21 cellular contexts compared by ENCODE assay signal in genomic region chr10:109475704-109476103, GRCh38.
DNase-seq lines count a peak whose midpoint lies in the region; ATAC-seq and TF ChIP-seq lines count a peak whose summit lies in the region.
"Had no signal": no experiment of that assay in that cellular context is flagged by ENCODE, and none has a peak within 500 bp of the region (broad histone marks: within the 10 kb centered on the region; RNA-seq: fewer than 3 reads in every experiment).

No MANE protein-coding gene starts in this region.

- no peak for ATAC-seq in HG03378 (IDR thresholded peaks at IDR 0.05; ENCODE audit: unreplicated experiment)
- ATAC-seq: T-cell had no signal

- H2BK5ac ChIP-seq in neuronal stem cell (ENCODE audit: low read length), result no peak overlapping the region

- TF ChIP-seq CTCF in WERI-Rb-1 (IDR thresholded peaks at IDR 0.05; ENCODE audit: low read depth, low read length), result no peak

- no peak overlapping the region for H2AFZ ChIP-seq in neuronal stem cell (ENCODE audit: low read length)
- H2AFZ ChIP-seq: GM23338 had no signal

- peak; percentile 88 for DNase-seq in NCI-H2171 treated with DMSO at 0.1 percent for 48 hours (lab: John Stamatoyannopoulos, UW)
- no peak for DNase-seq in WERI-Rb-1
- no peak for DNase-seq in neuronal stem cell (ENCODE audit: low spot score)
- no peak for DNase-seq in SKM-1 treated with dmso at 0.1 percent for 144 hours (lab: John Stamatoyannopoulos, UW; ENCODE audit: unreplicated experiment)
- no peak for DNase-seq in midbrain (lab: John Stamatoyannopoulos, UW)
- DNase-seq: AML-193; COR-L47; DMS153; GDM1; HCEC 1CT; MM.1S; NCI-H1092; NCI-H2107; NCI-H345; NCI-H69; NK-92 treated with Interleukin-12 subunit alpha and Interleukin-12 subunit beta, amount 100 ng/mL, for 24 hours; Peyer's patch; T-cell had no signal

- no peak overlapping the region for H3K23ac ChIP-seq in neuronal stem cell (ENCODE audit: low read depth, low read length, poor library complexity)

- H3K4me2 ChIP-seq in BLaER1 (peak overlapping the region; percentile 27; the same call in 1 of the 2 replicates), neuronal stem cell (ENCODE audit: insufficient read depth, low read length, poor library complexity, severe bottlenecking) (no peak overlapping the region)
- H3K4me2 ChIP-seq: GM23338 had no signal

- no peak overlapping the region for H4K8ac ChIP-seq in neuronal stem cell (ENCODE audit: low read depth, low read length)

- H3K27me3 ChIP-seq in BLaER1 (no peaks in the 10 kb centered on the region), WERI-Rb-1 (ENCODE audit: insufficient read depth, low read depth, severe bottlenecking) (no peaks in the 10 kb centered on the region), neuronal stem cell (ENCODE audit: control insufficient read depth in 3 of 3, insufficient read depth in 3 of 3, low read depth in 1 of 3, low read length in 3 of 3) (no peaks in the 10 kb centered on the region)
- H3K27me3 ChIP-seq: Peyer's patch had no signal

- H2BK12ac ChIP-seq in neuronal stem cell (ENCODE audit: low read length), result no peak overlapping the region

- H3K36me3 ChIP-seq in BLaER1, result no peaks in the 10 kb centered on the region
- H3K36me3 ChIP-seq in WERI-Rb-1, result no peaks in the 10 kb centered on the region
- H3K36me3 ChIP-seq in neuronal stem cell (replicated peaks in 1 of 2; ENCODE audit: control insufficient read depth in 2 of 2, insufficient read depth in 2 of 2, low read length in 2 of 2), result no peaks in the 10 kb centered on the region
- H3K36me3 ChIP-seq: Peyer's patch had no signal

- H3K4ac ChIP-seq in neuronal stem cell (ENCODE audit: low read length), result no peak overlapping the region

- H3K9ac ChIP-seq in BLaER1 (no peak overlapping the region), neuronal stem cell (ENCODE audit: low read depth, low read length, poor library complexity) (no peak overlapping the region)

- no peaks in the 10 kb centered on the region for H4K20me1 ChIP-seq in BLaER1

- H3K4me1 ChIP-seq in BLaER1 (peaks cover 14% of the 10 kb centered on the region; the same call in 1 of the 2 replicates), neuronal stem cell (ENCODE audit: control insufficient read depth in 2 of 2, insufficient read depth in 1 of 2, low read depth in 1 of 2, low read length in 2 of 2) (peaks cover 0 to 28% of the 10 kb centered on the region in 2 donors)
- H3K4me1 ChIP-seq: Peyer's patch had no signal

- H2AK5ac ChIP-seq in neuronal stem cell (ENCODE audit: low read depth, low read length), result no peak overlapping the region

- no peak overlapping the region for H4K91ac ChIP-seq in neuronal stem cell (ENCODE audit: low read depth, low read length, poor library complexity)

- no peak overlapping the region for H3K4me3 ChIP-seq in BLaER1
- H3K4me3 ChIP-seq in WERI-Rb-1 (ENCODE audit: low read depth, low read length), result no peak overlapping the region
- H3K4me3 ChIP-seq in neuronal stem cell (ENCODE audit: low read length in 2 of 2), result no peak overlapping the region
- H3K4me3 ChIP-seq: GM23338, Peyer's patch had no signal

- H3K18ac ChIP-seq in neuronal stem cell (ENCODE audit: low read length), result no peak overlapping the region

- H3K9me3 ChIP-seq in BLaER1 (no peaks in the 10 kb centered on the region), WERI-Rb-1 (ENCODE audit: severe bottlenecking) (no peaks in the 10 kb centered on the region), neuronal stem cell (replicated peaks in 1 of 2; ENCODE audit: control insufficient read depth in 2 of 2, insufficient read depth in 1 of 2, low read depth in 1 of 2, low read length in 2 of 2) (no peaks in the 10 kb centered on the region)
- H3K9me3 ChIP-seq: Peyer's patch had no signal

- H3K27ac ChIP-seq in BLaER1 (no peak overlapping the region), WERI-Rb-1 (0 out of 2 replicates have a peak overlapping the region, but pooled peaks have one; percentile 3), neuronal stem cell (replicated peaks; ENCODE audit: low read length) (peak overlapping the region; percentile 87)
- H3K27ac ChIP-seq: Peyer's patch had no signal

- no CpG with 5 or more reads among the region's 3 CpGs for WGBS in neuronal stem cell (ENCODE audit: extremely low coverage in 2 of 2, insufficient read length in 2 of 2, insufficient replicate concordance in 1 of 2), 2 donors

- H2BK15ac ChIP-seq in neuronal stem cell (ENCODE audit: low read length), result no peak overlapping the region

- H2BK120ac ChIP-seq in neuronal stem cell (ENCODE audit: low read depth, low read length), result no peak overlapping the region

- no peak overlapping the region for H3K14ac ChIP-seq in neuronal stem cell (ENCODE audit: low read length)

- no peaks in the 10 kb centered on the region for H3K79me1 ChIP-seq in neuronal stem cell (ENCODE audit: low read depth, low read length)
